Comparison of ENCODE assay signal across 1 cellular context in genomic region chr14:37903561-37904191, GRCh38.
TF ChIP-seq lines count a peak whose summit lies in the region.

No MANE protein-coding gene starts in this region.

TF ChIP-seq in H1, 55 proteins besides CTCF, POLR2A, EP300 and RAD21 (continued from another document):
- TF ChIP-seq USF2 (IDR thresholded peaks at IDR 0.05; ENCODE audit: low read length): no peak
